In genomic region chr7:128791968-128792319, GRCh38 we compare ENCODE assay signal across 9 cellular contexts. TPM values are rescaled to one million over a fixed set of nuclear protein-coding genes. Genes with fewer than 3 reads are reported as not detected.
A peak's percentile ranks its signal among the peaks of the same experiment; 100 is the strongest.
DNase-seq lines count a peak whose midpoint lies in the region; ATAC-seq and TF ChIP-seq lines count a peak whose summit lies in the region.
"Had no signal": no experiment of that assay in that cellular context is flagged by ENCODE, and none has a peak within 500 bp of the region (broad histone marks: within the 10 kb centered on the region; RNA-seq: fewer than 3 reads in every experiment).

CCDC136 (plus strand) TSS chr7:128791968; CDS start chr7:128792412, 444 bp downstream.

- H3K27ac ChIP-seq in VCaP (peak within 1 kb of the TSS; percentile 61; the same call in 1 of the 2 replicates), heart right ventricle (peak within 1 kb of the TSS in 7 of 10 donors; percentile 23 to 77 (median 49)), gastrocnemius medialis (peak within 1 kb of the TSS; percentile 48 to 72 (median 56))
- H3K27ac ChIP-seq: 22Rv1 had no signal

- no peak for TF ChIP-seq POLR2A in gastrocnemius medialis (IDR thresholded peaks at IDR 0.05)

- ATAC-seq in heart right ventricle (peak in 4 of 8 donors; percentile 7 to 22 (median 17)), gastrocnemius medialis (no peak), HG02763 (IDR thresholded peaks at IDR 0.05; ENCODE audit: unreplicated experiment) (no peak)

- H3K9me3 ChIP-seq in heart right ventricle = no peaks in the 10 kb centered on the region
- no peaks in the 10 kb centered on the region for H3K9me3 ChIP-seq in gastrocnemius medialis

- TF ChIP-seq CTCF in VCaP (conservative IDR thresholded peaks at IDR 0.05) (no peak), heart right ventricle (IDR thresholded peaks at IDR 0.05) (no peak), gastrocnemius medialis (IDR thresholded peaks at IDR 0.05 in 4 of 5, conservative IDR thresholded peaks at IDR 0.05 in 1 of 5) (no peak)

- no peaks in the 10 kb centered on the region for H3K36me3 ChIP-seq in heart right ventricle
- no peaks in the 10 kb centered on the region for H3K36me3 ChIP-seq in gastrocnemius medialis

- in situ Hi-C loops in gastrocnemius medialis (cut with MboI; ENCODE audit: low sequenced_read_pairs in 4 of 4) = loop anchor here in 3 of 4 donors (10.0 to 25.0 kb wide), 3 partner anchors 83 to 95 kb away; no protein-coding TSS in a partner anchor

- peak within 1 kb of the TSS; percentile 64 to 97 (median 85) for H3K4me3 ChIP-seq in heart right ventricle
- H3K4me3 ChIP-seq in gastrocnemius medialis = peak within 1 kb of the TSS; percentile 69 to 82 (median 74)

- H3K4me1 ChIP-seq in heart right ventricle = peaks cover 8 to 29% (median 25%) of the 10 kb centered on the region in 9 donors
- H3K4me1 ChIP-seq in gastrocnemius medialis = peaks cover 22 to 30% of the 10 kb centered on the region in 2 donors

- intact Hi-C loops in heart right ventricle (cut with DNase I) = loop anchor here in 6 of 10 donors (5.0 to 10.0 kb wide), 3 partner anchors 35 to 93 kb away; partner anchors contain the start of gene ATP6V1F (in 1 of the 6)
- intact Hi-C loops in gastrocnemius medialis (cut with DNase I; ENCODE audit: low total_unique reads) = no loop called here

- H3K27me3 ChIP-seq in heart right ventricle (peaks cover 0 to 21% (median 0%) of the 10 kb centered on the region in 7 donors), gastrocnemius medialis (no peaks in the 10 kb centered on the region)

- WGBS in heart right ventricle, 2 donors = 16% methylated on average over 9 of the region's 9 CpGs

- DNase-seq in DMS 273 (lab: John Stamatoyannopoulos, UW; ENCODE audit: unreplicated experiment) (peak; percentile 61), DMS 273 treated with DMSO at 0.1 percent for 48 hours (lab: John Stamatoyannopoulos, UW) (no peak), heart right ventricle (no peak), gastrocnemius medialis (no peak), NCI-H187 treated with DMSO at 0.1 percent for 48 hours (lab: John Stamatoyannopoulos, UW) (no peak), SKM-1 treated with dmso at 0.1 percent for 144 hours (lab: John Stamatoyannopoulos, UW; ENCODE audit: unreplicated experiment) (no peak)

RNA-seq across cellular contexts. Expression of gene CCDC136, which starts in this region (rescaled TPM):
- total RNA-seq in heart right ventricle = 10 to 100 TPM in 4 of 10 donors, 1 to 10 TPM in 6; 1.8 to 14.4 (median 8.0) TPM
- polyA plus RNA-seq in heart right ventricle = 10 to 100 TPM in 1 of 2 donors, 1 to 10 TPM in 1; 4.6 to 13.5 TPM
- total RNA-seq in gastrocnemius medialis = 10 to 100 TPM in 2 of 4 donors, 1 to 10 TPM in 1, under 1 TPM in 1; 0.61 to 15.8 (median 9.3) TPM
